ENCODE assay signal across 8 cellular contexts in the genomic region with DNA sequence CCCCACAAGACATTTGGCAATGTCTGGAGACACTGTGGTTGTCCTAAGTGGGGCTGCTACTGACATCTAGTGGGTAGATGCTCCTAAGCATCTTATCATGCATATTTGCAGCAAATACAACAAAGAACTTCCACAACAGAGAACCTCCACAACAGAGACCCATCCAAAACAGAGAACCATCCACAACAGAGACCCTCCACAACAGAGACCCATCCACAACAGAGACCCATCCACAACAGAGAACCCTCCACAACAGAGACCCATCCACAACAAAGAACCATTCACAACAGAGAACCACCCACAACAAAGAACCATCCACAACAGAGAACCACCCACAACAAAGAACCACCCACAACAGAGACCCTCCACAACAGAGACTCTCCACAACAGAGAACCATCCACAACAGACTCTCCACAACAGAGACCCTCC. TPM values are rescaled to one million over a fixed set of nuclear protein-coding genes. Genes with fewer than 3 reads are reported as not detected.
DNase-seq lines count a peak whose midpoint lies in the region; ATAC-seq and TF ChIP-seq lines count a peak whose summit lies in the region.

No MANE protein-coding gene starts in this region.

- no peaks in the 10 kb centered on the region for H3K4me1 ChIP-seq in cardiac muscle cell (ENCODE audit: low read depth)
- H3K4me1 ChIP-seq in adrenal gland (replicated peaks in 1 of 2) = no peaks in the 10 kb centered on the region

- no peak overlapping the region for H3K4me3 ChIP-seq in cardiac muscle cell
- no peak overlapping the region for H3K4me3 ChIP-seq in adrenal gland

- intact Hi-C loops in Right ventricle myocardium inferior (cut with DNase I) = no loop called here
- intact Hi-C loops in adrenal gland (cut with DNase I) = no loop called here

- H3K36me3 ChIP-seq in cardiac muscle cell = peaks cover 33% of the 10 kb centered on the region
- H3K36me3 ChIP-seq in adrenal gland (replicated peaks in 1 of 2) = peaks cover 0 to 69% of the 10 kb centered on the region in 2 donors

- no peaks in the 10 kb centered on the region for H3K9me3 ChIP-seq in cardiac muscle cell (ENCODE audit: low read depth)
- no peaks in the 10 kb centered on the region for H3K9me3 ChIP-seq in adrenal gland (replicated peaks in 1 of 3)

- TF ChIP-seq POLR2A in adrenal gland (IDR thresholded peaks at IDR 0.05) = no peak

- ATAC-seq in Right ventricle myocardium inferior (no peak), GM18520 (IDR thresholded peaks at IDR 0.05; ENCODE audit: unreplicated experiment) (no peak), GM19328 (IDR thresholded peaks at IDR 0.05; ENCODE audit: unreplicated experiment) (no peak)

- H3K27me3 ChIP-seq in cardiac muscle cell (no peaks in the 10 kb centered on the region), adrenal gland (no peaks in the 10 kb centered on the region)

- peak; percentile 64 for TF ChIP-seq CTCF in cardiac muscle cell (IDR thresholded peaks at IDR 0.05; ENCODE audit: low read depth, low read length)
- TF ChIP-seq CTCF in adrenal gland (IDR thresholded peaks at IDR 0.05) = peak; percentile 15 to 52 (median 48)

- DNase-seq in cardiac muscle cell (ENCODE audit: low read depth in 1 of 2, low spot score in 1 of 2) = peak; percentile 36 to 72
- no peak for DNase-seq in Right ventricle myocardium inferior (ENCODE audit: missing footprints)
- DNase-seq in NCI-H460 (ENCODE audit: extremely low read depth, low read depth) = peak; percentile 46
- peak in 3 of 7 donors; percentile 42 to 45 (median 42) for DNase-seq in adrenal gland
- DNase-seq in islet precursor cell = peak; percentile 60
- DNase-seq in activated effector memory CD4-positive, alpha-beta T cell treated with Interleukin-2 at 50 U/mL for 16 hours = no peak

- H3K27ac ChIP-seq in cardiac muscle cell (no peak overlapping the region), adrenal gland (no peak overlapping the region)

RNA-seq across cellular contexts. Expression of gene ARPC5L, which starts 32.8 kb away (rescaled TPM):
- total RNA-seq in cardiac muscle cell (24.3 and 36.0 TPM in 2 replicates), Right ventricle myocardium inferior (41.8 TPM), adrenal gland (10 to 100 TPM; 20.7 to 86.8 (median 37.6) TPM)
- polyA plus RNA-seq in cardiac muscle cell (61.2 and 88.8 TPM in 2 replicates), adrenal gland (10 to 100 TPM; 35.9 to 97.6 (median 38.4) TPM)
- total RNA-seq in NCI-H460 (2014; rRNA removed; shearing (Covaris generic)) = 49.0 and 62.0 TPM in 2 replicates
- 84.5 and 90.9 TPM in 2 replicates for polyA plus RNA-seq in NCI-H460 (2014; cell fraction: nucleus; rRNA removed)

RNA-seq across cellular contexts. Expression of gene RPL35, which starts 33.0 kb away (rescaled TPM):
- total RNA-seq in cardiac muscle cell = 2,527 and 2,996 TPM in 2 replicates
- 1,204 and 1,356 TPM in 2 replicates for polyA plus RNA-seq in cardiac muscle cell
- 752 TPM for total RNA-seq in Right ventricle myocardium inferior
- 2,661 and 3,579 TPM in 2 replicates for total RNA-seq in NCI-H460 (2014; rRNA removed; shearing (Covaris generic))
- polyA plus RNA-seq in NCI-H460 (2014; cell fraction: nucleus; rRNA removed) = 3,523 and 4,118 TPM in 2 replicates
- total RNA-seq in adrenal gland = 1,000 to 10,000 TPM in 7 of 8 donors, 100 to 1,000 TPM in 1; 884 to 1,836 (median 1,225) TPM
- 1,000 to 10,000 TPM; 1,560 to 4,952 (median 4,757) TPM for polyA plus RNA-seq in adrenal gland

RNA-seq across cellular contexts. Expression of gene WDR38, which starts 41.5 kb away (rescaled TPM):
- total RNA-seq in cardiac muscle cell (not detected in 2 replicates), Right ventricle myocardium inferior (not detected), adrenal gland (not detected)
- polyA plus RNA-seq in cardiac muscle cell (not detected in 2 replicates), adrenal gland (under 1 TPM in 1 of 3 donors, not detected in 2; 0.16 TPM)
- not detected in 2 replicates for total RNA-seq in NCI-H460 (2014; rRNA removed; shearing (Covaris generic))
- 0.36 TPM in 1 of 2 replicates, not detected in the other for polyA plus RNA-seq in NCI-H460 (2014; cell fraction: nucleus; rRNA removed)

RNA-seq across cellular contexts. Expression of gene GOLGA1, which starts 46.1 kb away (rescaled TPM):
- total RNA-seq in cardiac muscle cell = 16.2 and 21.1 TPM in 2 replicates
- polyA plus RNA-seq in cardiac muscle cell = 13.5 and 15.0 TPM in 2 replicates
- total RNA-seq in Right ventricle myocardium inferior = 16.4 TPM
- total RNA-seq in NCI-H460 (2014; rRNA removed; shearing (Covaris generic)) = 15.2 and 16.6 TPM in 2 replicates
- 12.0 and 19.9 TPM in 2 replicates for polyA plus RNA-seq in NCI-H460 (2014; cell fraction: nucleus; rRNA removed)
- 10 to 100 TPM; 15.1 to 30.2 (median 25.2) TPM for total RNA-seq in adrenal gland
- 10 to 100 TPM; 13.0 to 23.6 (median 17.9) TPM for polyA plus RNA-seq in adrenal gland

Comparison
In these comparisons a context has a peak if more than half of its experiments do, and no peak if none do; other contexts are left out.
1. DNase-seq: peak in cardiac muscle cell (2 of 2), NCI-H460 (single experiment) and islet precursor cell (single experiment); none in Right ventricle myocardium inferior (single experiment) and activated effector memory CD4-positive, alpha-beta T cell treated with Interleukin-2 at 50 U/mL for 16 hours (single experiment).